Comparison of ENCODE assay signal across 10 cellular contexts in genomic region chr4:139144161-139144859, GRCh38. TPM values are rescaled to one million over a fixed set of nuclear protein-coding genes. Genes with fewer than 3 reads are reported as not detected.
DNase-seq lines count a peak whose midpoint lies in the region; ATAC-seq and TF ChIP-seq lines count a peak whose summit lies in the region.
"Had no signal": no experiment of that assay in that cellular context is flagged by ENCODE, and none has a peak within 500 bp of the region (broad histone marks: within the 10 kb centered on the region; RNA-seq: fewer than 3 reads in every experiment).

No MANE protein-coding gene starts in this region.

- no peaks in the 10 kb centered on the region for H3K27me3 ChIP-seq in MG63
- no peaks in the 10 kb centered on the region for H3K27me3 ChIP-seq in mesenchymal stem cell (ENCODE audit: control insufficient read depth in 1 of 2, insufficient read depth in 1 of 2, low read length in 2 of 2)
- H3K27me3 ChIP-seq in CD8-positive, alpha-beta T cell (ENCODE audit: insufficient read depth, low read length) = no peaks in the 10 kb centered on the region
- H3K27me3 ChIP-seq: Peyer's patch had no signal

- H3K4me1 Mint-ChIP-seq in CD8-positive, alpha-beta T cell (ENCODE audit: low read depth) = peaks cover 10% of the 10 kb centered on the region

- ATAC-seq in CD8-positive, alpha-beta T cell = no peak
- no peak for ATAC-seq in HG03342 (IDR thresholded peaks at IDR 0.05; ENCODE audit: unreplicated experiment)
- ATAC-seq in HG02981 (IDR thresholded peaks at IDR 0.05; ENCODE audit: unreplicated experiment) = no peak
- ATAC-seq: HCT116 had no signal

- H3K4ac ChIP-seq in mesenchymal stem cell (ENCODE audit: low read depth in 1 of 2, low read length in 2 of 2) = no peak overlapping the region

- H3K36me3 Mint-ChIP-seq in CD8-positive, alpha-beta T cell = no peaks in the 10 kb centered on the region

- H2BK120ac ChIP-seq in mesenchymal stem cell (ENCODE audit: low read depth, low read length) = no peak overlapping the region

- H2AK5ac ChIP-seq in mesenchymal stem cell (ENCODE audit: low read length, severe bottlenecking) = no peak overlapping the region

- no peak overlapping the region for H3K4me2 ChIP-seq in mesenchymal stem cell (ENCODE audit: low read length, poor library complexity, severe bottlenecking)

- no peak overlapping the region for H3K27ac Mint-ChIP-seq in CD8-positive, alpha-beta T cell

- no peak overlapping the region for H4K8ac ChIP-seq in mesenchymal stem cell (ENCODE audit: low read length)

- H3K79me1 ChIP-seq in mesenchymal stem cell (replicated peaks; ENCODE audit: low read length, poor library complexity, severe bottlenecking) = peaks cover 44% of the 10 kb centered on the region

- H3K4me1 ChIP-seq in mesenchymal stem cell (ENCODE audit: control insufficient read depth, insufficient read depth, low read depth, low read length) = peaks cover 8% of the 10 kb centered on the region
- H3K4me1 ChIP-seq in CD8-positive, alpha-beta T cell (ENCODE audit: insufficient read depth, low read length) = peaks cover 6% of the 10 kb centered on the region

- no peak overlapping the region for H2AFZ ChIP-seq in mesenchymal stem cell (ENCODE audit: low read depth, low read length)

- H3K9me3 Mint-ChIP-seq in CD8-positive, alpha-beta T cell = peaks cover 9% of the 10 kb centered on the region

- no peak overlapping the region for H3K4me3 ChIP-seq in MG63
- H3K4me3 ChIP-seq in mesenchymal stem cell (ENCODE audit: insufficient read depth in 1 of 2, low read depth in 1 of 2, low read length in 2 of 2) = no peak overlapping the region
- H3K4me3 ChIP-seq in CD8-positive, alpha-beta T cell (ENCODE audit: low read depth, low read length) = no peak overlapping the region
- H3K4me3 ChIP-seq: Peyer's patch had no signal

- TF ChIP-seq CTCF in CD8-positive, alpha-beta T cell (IDR thresholded peaks at IDR 0.05) = no peak
- TF ChIP-seq CTCF in GM20000 (IDR thresholded peaks at IDR 0.05; ENCODE audit: extremely low read depth, missing control alignments) = no peak

- no peak overlapping the region for H3K27ac ChIP-seq in mesenchymal stem cell (ENCODE audit: low read length, poor library complexity, severe bottlenecking)
- no peak overlapping the region for H3K27ac ChIP-seq in CD8-positive, alpha-beta T cell (ENCODE audit: low read depth, low read length)
- H3K27ac ChIP-seq: Peyer's patch had no signal

- CTCF ChIA-PET in CD8-positive, alpha-beta T cell (lab: Charles Lee) = no interaction called here

- no peak overlapping the region for H3K4me3 Mint-ChIP-seq in CD8-positive, alpha-beta T cell

- no peak overlapping the region for H3K14ac ChIP-seq in mesenchymal stem cell (ENCODE audit: low read length in 2 of 2)

- no peaks in the 10 kb centered on the region for H3K27me3 Mint-ChIP-seq in CD8-positive, alpha-beta T cell (ENCODE audit: low read depth)

- no peak overlapping the region for H4K91ac ChIP-seq in mesenchymal stem cell (ENCODE audit: low read length)

- H2BK15ac ChIP-seq in mesenchymal stem cell (ENCODE audit: low read depth, poor library complexity, severe bottlenecking) = no peak overlapping the region

- H3K9ac ChIP-seq in mesenchymal stem cell (ENCODE audit: low read length) = no peak overlapping the region

- no peak overlapping the region for H2BK12ac ChIP-seq in mesenchymal stem cell (ENCODE audit: low read length in 2 of 2)

- DNase-seq in AG20443 (ENCODE audit: low spot score) (peak; percentile 31), MG63 (peak; percentile 43), dedifferentiated amniotic fluid mesenchymal stem cell (ENCODE audit: extremely low spot score) (peak; percentile 63), mesenchymal stem cell (peak; percentile 50), GM20000 (ENCODE audit: low spot score) (no peak)
- no peak for DNase-seq in CD8-positive, alpha-beta T cell

- POLR2A ChIA-PET in CD8-positive, alpha-beta T cell (lab: Charles Lee) = no interaction called here

- WGBS in mesenchymal stem cell = 91% methylated on average over 7 of the region's 7 CpGs

- no peak overlapping the region for H3K23ac ChIP-seq in mesenchymal stem cell (ENCODE audit: low read length in 2 of 2)

- no peak overlapping the region for H3K18ac ChIP-seq in mesenchymal stem cell (ENCODE audit: low read depth in 1 of 2, low read length in 2 of 2)

- intact Hi-C loops in CD8-positive, alpha-beta T cell (cut with DNase I, micrococcal nuclease) = no loop called here

- H3K9me3 ChIP-seq in MG63 (no peaks in the 10 kb centered on the region), mesenchymal stem cell (ENCODE audit: control insufficient read depth, low read length) (peaks cover 7% of the 10 kb centered on the region)
- no peaks in the 10 kb centered on the region for H3K9me3 ChIP-seq in CD8-positive, alpha-beta T cell (ENCODE audit: low read length)
- H3K9me3 ChIP-seq: Peyer's patch had no signal

- H3K36me3 ChIP-seq in MG63 (no peaks in the 10 kb centered on the region), mesenchymal stem cell (ENCODE audit: control insufficient read depth in 1 of 2, insufficient read depth in 2 of 2, low read depth in 1 of 2, low read length in 2 of 2) (no peaks in the 10 kb centered on the region)
- no peaks in the 10 kb centered on the region for H3K36me3 ChIP-seq in CD8-positive, alpha-beta T cell (ENCODE audit: insufficient read depth, low read length)
- H3K36me3 ChIP-seq: Peyer's patch had no signal

- no peak overlapping the region for H2BK5ac ChIP-seq in mesenchymal stem cell (ENCODE audit: low read depth, low read length, poor library complexity, severe bottlenecking)

RNA-seq across cellular contexts. Expression of gene ELF2, which starts 32.7 kb away (rescaled TPM):
- total RNA-seq in MG63 (2014; rRNA removed; shearing (Covaris generic); ENCODE audit: low replicate concordance) = 16.4 and 19.0 TPM in 2 replicates
- polyA plus RNA-seq in mesenchymal stem cell (2013, experiment 1 of 2) = 20.6 TPM
- 21.3 TPM for polyA plus RNA-seq in mesenchymal stem cell (2013, experiment 2 of 2)
- total RNA-seq in CD8-positive, alpha-beta T cell = 10 to 100 TPM; 77.1 to 79.9 TPM

Comparison
In these comparisons a context has a peak if more than half of its experiments do, and no peak if none do; other contexts are left out.
1. DNase-seq: peak in AG20443 (single experiment), MG63 (single experiment), dedifferentiated amniotic fluid mesenchymal stem cell (single experiment) and mesenchymal stem cell (single experiment); none in CD8-positive, alpha-beta T cell (0 of 7) and GM20000 (single experiment).